In the genomic region with DNA sequence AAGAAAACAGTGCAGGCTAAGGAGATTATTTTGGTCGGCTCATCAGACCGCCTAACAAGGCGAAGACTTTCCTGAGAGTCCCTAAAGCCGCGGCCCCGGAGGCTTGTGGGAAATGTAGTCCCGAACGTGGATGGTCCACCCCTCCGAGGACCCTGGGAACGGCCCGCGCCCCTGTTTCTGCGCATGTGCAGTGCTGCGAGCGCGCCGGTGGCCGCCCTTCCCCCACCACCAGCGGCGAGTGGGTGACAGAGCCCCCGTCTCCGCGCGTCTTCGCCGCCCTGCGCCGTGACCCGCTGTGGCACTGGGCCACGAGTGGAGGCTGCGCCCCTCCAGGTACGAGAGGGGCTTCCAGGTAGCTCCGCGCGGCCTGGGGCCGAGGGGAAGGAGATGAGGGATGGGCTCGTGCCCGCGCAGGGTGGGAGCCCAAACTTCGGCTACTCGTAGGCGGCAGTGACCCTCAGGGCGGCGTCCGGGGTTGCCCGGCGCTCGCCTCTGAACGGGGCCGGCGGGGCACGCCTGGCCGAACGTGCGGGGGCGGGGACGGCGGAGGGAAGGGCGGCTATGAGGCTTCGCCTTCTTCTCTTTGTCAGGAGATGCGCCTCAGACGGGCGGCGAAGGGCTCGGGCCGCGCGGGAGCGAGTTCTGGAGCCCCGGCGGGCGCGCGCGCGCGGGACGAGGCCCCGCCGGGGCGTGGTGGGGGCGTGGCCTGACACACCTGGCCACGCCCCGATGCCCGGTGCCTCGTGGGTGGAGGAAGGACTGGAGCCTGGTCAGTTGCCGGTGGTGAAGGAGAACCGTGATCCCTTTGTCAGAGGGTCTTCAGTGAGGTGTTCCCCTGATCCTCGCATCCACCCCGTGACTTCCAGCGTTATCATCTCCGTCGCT, we compare ENCODE assay signal across 1 cellular context.
TF ChIP-seq lines count a peak whose summit lies in the region.

A gene (plus strand): TSS at position 214 of the 885 bp plus-strand sequence. CDS start 4,428 bp downstream, outside the sequence.

TF ChIP-seq in K562, 482 proteins besides CTCF, POLR2A, EP300 and RAD21 (continued from another document and continues in another):
- TF ChIP-seq, protein P1, sequence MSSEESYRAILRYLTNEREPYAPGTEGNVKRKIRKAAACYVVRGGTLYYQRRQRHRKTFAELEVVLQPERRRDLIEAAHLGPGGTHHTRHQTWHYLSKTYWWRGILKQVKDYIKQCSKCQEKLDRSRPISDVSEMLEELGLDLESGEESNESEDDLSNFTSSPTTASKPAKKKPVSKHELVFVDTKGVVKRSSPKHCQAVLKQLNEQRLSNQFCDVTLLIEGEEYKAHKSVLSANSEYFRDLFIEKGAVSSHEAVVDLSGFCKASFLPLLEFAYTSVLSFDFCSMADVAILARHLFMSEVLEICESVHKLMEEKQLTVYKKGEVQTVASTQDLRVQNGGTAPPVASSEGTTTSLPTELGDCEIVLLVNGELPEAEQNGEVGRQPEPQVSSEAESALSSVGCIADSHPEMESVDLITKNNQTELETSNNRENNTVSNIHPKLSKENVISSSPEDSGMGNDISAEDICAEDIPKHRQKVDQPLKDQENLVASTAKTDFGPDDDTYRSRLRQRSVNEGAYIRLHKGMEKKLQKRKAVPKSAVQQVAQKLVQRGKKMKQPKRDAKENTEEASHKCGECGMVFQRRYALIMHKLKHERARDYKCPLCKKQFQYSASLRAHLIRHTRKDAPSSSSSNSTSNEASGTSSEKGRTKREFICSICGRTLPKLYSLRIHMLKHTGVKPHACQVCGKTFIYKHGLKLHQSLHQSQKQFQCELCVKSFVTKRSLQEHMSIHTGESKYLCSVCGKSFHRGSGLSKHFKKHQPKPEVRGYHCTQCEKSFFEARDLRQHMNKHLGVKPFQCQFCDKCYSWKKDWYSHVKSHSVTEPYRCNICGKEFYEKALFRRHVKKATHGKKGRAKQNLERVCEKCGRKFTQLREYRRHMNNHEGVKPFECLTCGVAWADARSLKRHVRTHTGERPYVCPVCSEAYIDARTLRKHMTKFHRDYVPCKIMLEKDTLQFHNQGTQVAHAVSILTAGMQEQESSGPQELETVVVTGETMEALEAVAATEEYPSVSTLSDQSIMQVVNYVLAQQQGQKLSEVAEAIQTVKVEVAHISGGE (CRISPR knock-in tag; IDR thresholded peaks at IDR 0.05), result peak in 1 of 3 experiments; percentile 56; a peak in 1 of 6 replicates
- TF ChIP-seq PML (IDR thresholded peaks at IDR 0.05; ENCODE audit: low read length) (peak; percentile 29; the same call in 1 of the 2 replicates), NONO (IDR thresholded peaks at IDR 0.05; ENCODE audit: low read depth in 2 of 2, low read length in 1 of 2) (peak; percentile 23 to 32; a peak in 2 of 4 replicates), NCOA2 (IDR thresholded peaks at IDR 0.05; ENCODE audit: partially characterized antibody in 2 of 2) (peak in 1 of 2 experiments; percentile 97), ZNF134 (CRISPR knock-in tag; conservative IDR thresholded peaks at IDR 0.05) (0 out of 2 replicates have a peak, but pooled peaks have one; percentile 38), SMC3 (conservative IDR thresholded peaks at IDR 0.05; ENCODE audit: insufficient read depth, low read depth, low read length) (0 out of 2 replicates have a peak, but pooled peaks have one; percentile 2), NEUROD1 (IDR thresholded peaks at IDR 0.05; ENCODE audit: borderline replicate concordance, low read depth, low read length, partially characterized antibody) (peak; percentile 47), FIP1L1 (IDR thresholded peaks at IDR 0.05; ENCODE audit: low read depth, low read length, poor library complexity, severe bottlenecking) (peak; percentile 87), XRCC4 (IDR thresholded peaks at IDR 0.05; ENCODE audit: extremely low read depth, insufficient read depth, insufficient read length) (no peak), ZNF644 (tag; IDR thresholded peaks at IDR 0.05; ENCODE audit: low read depth) (peak; percentile 64; the same call in 1 of the 2 replicates), MYNN (IDR thresholded peaks at IDR 0.05) (no peak; the same call in 1 of the 2 replicates), MYNN (CRISPR knock-in tag; IDR thresholded peaks at IDR 0.05) (no peak), ZNF583 (CRISPR knock-in tag; IDR thresholded peaks at IDR 0.05) (peak; percentile 50; the same call in 1 of the 2 replicates), EGR1 (conservative IDR thresholded peaks at IDR 0.05) (peak; percentile 90), GABPB2 (CRISPR knock-in tag; conservative IDR thresholded peaks at IDR 0.05) (no peak), EHMT2 (IDR thresholded peaks at IDR 0.05) (no peak), ZNF12 (CRISPR knock-in tag; IDR thresholded peaks at IDR 0.05) (0 out of 2 replicates have a peak, but pooled peaks have one; percentile 60)
- TF ChIP-seq, protein P2, sequence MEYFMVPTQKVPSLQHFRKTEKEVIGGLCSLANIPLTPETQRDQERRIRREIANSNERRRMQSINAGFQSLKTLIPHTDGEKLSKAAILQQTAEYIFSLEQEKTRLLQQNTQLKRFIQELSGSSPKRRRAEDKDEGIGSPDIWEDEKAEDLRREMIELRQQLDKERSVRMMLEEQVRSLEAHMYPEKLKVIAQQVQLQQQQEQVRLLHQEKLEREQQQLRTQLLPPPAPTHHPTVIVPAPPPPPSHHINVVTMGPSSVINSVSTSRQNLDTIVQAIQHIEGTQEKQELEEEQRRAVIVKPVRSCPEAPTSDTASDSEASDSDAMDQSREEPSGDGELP (CRISPR knock-in tag; IDR thresholded peaks at IDR 0.05; ENCODE audit: borderline replicate concordance), result peak; percentile 82
- TF ChIP-seq, protein P3, sequence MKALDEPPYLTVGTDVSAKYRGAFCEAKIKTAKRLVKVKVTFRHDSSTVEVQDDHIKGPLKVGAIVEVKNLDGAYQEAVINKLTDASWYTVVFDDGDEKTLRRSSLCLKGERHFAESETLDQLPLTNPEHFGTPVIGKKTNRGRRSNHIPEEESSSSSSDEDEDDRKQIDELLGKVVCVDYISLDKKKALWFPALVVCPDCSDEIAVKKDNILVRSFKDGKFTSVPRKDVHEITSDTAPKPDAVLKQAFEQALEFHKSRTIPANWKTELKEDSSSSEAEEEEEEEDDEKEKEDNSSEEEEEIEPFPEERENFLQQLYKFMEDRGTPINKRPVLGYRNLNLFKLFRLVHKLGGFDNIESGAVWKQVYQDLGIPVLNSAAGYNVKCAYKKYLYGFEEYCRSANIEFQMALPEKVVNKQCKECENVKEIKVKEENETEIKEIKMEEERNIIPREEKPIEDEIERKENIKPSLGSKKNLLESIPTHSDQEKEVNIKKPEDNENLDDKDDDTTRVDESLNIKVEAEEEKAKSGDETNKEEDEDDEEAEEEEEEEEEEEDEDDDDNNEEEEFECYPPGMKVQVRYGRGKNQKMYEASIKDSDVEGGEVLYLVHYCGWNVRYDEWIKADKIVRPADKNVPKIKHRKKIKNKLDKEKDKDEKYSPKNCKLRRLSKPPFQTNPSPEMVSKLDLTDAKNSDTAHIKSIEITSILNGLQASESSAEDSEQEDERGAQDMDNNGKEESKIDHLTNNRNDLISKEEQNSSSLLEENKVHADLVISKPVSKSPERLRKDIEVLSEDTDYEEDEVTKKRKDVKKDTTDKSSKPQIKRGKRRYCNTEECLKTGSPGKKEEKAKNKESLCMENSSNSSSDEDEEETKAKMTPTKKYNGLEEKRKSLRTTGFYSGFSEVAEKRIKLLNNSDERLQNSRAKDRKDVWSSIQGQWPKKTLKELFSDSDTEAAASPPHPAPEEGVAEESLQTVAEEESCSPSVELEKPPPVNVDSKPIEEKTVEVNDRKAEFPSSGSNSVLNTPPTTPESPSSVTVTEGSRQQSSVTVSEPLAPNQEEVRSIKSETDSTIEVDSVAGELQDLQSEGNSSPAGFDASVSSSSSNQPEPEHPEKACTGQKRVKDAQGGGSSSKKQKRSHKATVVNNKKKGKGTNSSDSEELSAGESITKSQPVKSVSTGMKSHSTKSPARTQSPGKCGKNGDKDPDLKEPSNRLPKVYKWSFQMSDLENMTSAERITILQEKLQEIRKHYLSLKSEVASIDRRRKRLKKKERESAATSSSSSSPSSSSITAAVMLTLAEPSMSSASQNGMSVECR (CRISPR knock-in tag; IDR thresholded peaks at IDR 0.05), result peak; percentile 47; the same call in 1 of the 2 replicates
- TF ChIP-seq, protein P4, sequence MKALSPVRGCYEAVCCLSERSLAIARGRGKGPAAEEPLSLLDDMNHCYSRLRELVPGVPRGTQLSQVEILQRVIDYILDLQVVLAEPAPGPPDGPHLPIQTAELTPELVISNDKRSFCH (CRISPR knock-in tag; IDR thresholded peaks at IDR 0.05), result no peak
- TF ChIP-seq, protein P4 (tag; IDR thresholded peaks at IDR 0.05), result peak; percentile 71
- TF ChIP-seq, protein P5, sequence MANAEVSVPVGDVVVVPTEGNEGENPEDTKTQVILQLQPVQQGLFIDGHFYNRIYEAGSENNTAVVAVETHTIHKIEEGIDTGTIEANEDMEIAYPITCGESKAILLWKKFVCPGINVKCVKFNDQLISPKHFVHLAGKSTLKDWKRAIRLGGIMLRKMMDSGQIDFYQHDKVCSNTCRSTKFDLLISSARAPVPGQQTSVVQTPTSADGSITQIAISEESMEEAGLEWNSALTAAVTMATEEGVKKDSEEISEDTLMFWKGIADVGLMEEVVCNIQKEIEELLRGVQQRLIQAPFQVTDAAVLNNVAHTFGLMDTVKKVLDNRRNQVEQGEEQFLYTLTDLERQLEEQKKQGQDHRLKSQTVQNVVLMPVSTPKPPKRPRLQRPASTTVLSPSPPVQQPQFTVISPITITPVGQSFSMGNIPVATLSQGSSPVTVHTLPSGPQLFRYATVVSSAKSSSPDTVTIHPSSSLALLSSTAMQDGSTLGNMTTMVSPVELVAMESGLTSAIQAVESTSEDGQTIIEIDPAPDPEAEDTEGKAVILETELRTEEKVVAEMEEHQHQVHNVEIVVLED (CRISPR knock-in tag; IDR thresholded peaks at IDR 0.05), result peak; percentile 36
- TF ChIP-seq, protein P6, sequence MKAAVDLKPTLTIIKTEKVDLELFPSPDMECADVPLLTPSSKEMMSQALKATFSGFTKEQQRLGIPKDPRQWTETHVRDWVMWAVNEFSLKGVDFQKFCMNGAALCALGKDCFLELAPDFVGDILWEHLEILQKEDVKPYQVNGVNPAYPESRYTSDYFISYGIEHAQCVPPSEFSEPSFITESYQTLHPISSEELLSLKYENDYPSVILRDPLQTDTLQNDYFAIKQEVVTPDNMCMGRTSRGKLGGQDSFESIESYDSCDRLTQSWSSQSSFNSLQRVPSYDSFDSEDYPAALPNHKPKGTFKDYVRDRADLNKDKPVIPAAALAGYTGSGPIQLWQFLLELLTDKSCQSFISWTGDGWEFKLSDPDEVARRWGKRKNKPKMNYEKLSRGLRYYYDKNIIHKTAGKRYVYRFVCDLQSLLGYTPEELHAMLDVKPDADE (conservative IDR thresholded peaks at IDR 0.05; ENCODE audit: control insufficient read depth, low read depth, low read length), result peak; percentile 84
- TF ChIP-seq, protein P7, sequence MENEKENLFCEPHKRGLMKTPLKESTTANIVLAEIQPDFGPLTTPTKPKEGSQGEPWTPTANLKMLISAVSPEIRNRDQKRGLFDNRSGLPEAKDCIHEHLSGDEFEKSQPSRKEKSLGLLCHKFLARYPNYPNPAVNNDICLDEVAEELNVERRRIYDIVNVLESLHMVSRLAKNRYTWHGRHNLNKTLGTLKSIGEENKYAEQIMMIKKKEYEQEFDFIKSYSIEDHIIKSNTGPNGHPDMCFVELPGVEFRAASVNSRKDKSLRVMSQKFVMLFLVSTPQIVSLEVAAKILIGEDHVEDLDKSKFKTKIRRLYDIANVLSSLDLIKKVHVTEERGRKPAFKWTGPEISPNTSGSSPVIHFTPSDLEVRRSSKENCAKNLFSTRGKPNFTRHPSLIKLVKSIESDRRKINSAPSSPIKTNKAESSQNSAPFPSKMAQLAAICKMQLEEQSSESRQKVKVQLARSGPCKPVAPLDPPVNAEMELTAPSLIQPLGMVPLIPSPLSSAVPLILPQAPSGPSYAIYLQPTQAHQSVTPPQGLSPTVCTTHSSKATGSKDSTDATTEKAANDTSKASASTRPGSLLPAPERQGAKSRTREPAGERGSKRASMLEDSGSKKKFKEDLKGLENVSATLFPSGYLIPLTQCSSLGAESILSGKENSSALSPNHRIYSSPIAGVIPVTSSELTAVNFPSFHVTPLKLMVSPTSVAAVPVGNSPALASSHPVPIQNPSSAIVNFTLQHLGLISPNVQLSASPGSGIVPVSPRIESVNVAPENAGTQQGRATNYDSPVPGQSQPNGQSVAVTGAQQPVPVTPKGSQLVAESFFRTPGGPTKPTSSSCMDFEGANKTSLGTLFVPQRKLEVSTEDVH (IDR thresholded peaks at IDR 0.05; ENCODE audit: low read depth, partially characterized antibody), result peak; percentile 64
- TF ChIP-seq, protein P8, sequence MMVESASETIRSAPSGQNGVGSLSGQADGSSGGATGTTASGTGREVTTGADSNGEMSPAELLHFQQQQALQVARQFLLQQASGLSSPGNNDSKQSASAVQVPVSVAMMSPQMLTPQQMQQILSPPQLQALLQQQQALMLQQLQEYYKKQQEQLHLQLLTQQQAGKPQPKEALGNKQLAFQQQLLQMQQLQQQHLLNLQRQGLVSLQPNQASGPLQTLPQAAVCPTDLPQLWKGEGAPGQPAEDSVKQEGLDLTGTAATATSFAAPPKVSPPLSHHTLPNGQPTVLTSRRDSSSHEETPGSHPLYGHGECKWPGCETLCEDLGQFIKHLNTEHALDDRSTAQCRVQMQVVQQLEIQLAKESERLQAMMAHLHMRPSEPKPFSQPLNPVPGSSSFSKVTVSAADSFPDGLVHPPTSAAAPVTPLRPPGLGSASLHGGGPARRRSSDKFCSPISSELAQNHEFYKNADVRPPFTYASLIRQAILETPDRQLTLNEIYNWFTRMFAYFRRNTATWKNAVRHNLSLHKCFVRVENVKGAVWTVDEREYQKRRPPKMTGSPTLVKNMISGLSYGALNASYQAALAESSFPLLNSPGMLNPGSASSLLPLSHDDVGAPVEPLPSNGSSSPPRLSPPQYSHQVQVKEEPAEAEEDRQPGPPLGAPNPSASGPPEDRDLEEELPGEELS (CRISPR knock-in tag; IDR thresholded peaks at IDR 0.05; ENCODE audit: borderline replicate concordance), result no peak
- TF ChIP-seq, protein P9, sequence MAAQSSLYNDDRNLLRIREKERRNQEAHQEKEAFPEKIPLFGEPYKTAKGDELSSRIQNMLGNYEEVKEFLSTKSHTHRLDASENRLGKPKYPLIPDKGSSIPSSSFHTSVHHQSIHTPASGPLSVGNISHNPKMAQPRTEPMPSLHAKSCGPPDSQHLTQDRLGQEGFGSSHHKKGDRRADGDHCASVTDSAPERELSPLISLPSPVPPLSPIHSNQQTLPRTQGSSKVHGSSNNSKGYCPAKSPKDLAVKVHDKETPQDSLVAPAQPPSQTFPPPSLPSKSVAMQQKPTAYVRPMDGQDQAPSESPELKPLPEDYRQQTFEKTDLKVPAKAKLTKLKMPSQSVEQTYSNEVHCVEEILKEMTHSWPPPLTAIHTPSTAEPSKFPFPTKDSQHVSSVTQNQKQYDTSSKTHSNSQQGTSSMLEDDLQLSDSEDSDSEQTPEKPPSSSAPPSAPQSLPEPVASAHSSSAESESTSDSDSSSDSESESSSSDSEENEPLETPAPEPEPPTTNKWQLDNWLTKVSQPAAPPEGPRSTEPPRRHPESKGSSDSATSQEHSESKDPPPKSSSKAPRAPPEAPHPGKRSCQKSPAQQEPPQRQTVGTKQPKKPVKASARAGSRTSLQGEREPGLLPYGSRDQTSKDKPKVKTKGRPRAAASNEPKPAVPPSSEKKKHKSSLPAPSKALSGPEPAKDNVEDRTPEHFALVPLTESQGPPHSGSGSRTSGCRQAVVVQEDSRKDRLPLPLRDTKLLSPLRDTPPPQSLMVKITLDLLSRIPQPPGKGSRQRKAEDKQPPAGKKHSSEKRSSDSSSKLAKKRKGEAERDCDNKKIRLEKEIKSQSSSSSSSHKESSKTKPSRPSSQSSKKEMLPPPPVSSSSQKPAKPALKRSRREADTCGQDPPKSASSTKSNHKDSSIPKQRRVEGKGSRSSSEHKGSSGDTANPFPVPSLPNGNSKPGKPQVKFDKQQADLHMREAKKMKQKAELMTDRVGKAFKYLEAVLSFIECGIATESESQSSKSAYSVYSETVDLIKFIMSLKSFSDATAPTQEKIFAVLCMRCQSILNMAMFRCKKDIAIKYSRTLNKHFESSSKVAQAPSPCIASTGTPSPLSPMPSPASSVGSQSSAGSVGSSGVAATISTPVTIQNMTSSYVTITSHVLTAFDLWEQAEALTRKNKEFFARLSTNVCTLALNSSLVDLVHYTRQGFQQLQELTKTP (IDR thresholded peaks at IDR 0.05; ENCODE audit: low read depth in 1 of 2, partially characterized antibody in 2 of 2), result peak in 1 of 2 experiments; percentile 93
